Comparison of ENCODE assay signal across 34 cellular contexts in the genomic region with DNA sequence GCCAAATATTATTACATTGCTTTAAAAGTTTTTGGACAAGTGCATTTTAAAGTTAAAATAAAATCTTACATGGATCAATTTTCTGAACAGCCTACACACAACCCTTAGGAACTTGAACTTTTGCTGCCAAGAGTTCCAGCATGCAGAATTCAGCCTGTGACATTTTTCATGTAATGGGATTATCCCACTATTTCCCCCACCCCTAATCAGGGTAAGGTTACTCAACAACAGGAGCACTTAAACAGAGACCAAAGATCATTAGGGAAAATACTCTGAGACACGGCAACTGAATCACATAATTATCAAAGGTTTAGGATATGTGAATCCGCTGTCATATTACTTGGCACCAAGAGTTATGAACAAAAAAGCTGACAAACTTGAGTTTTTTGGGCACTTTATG. TPM values are rescaled to one million over a fixed set of nuclear protein-coding genes. Genes with fewer than 3 reads are reported as not detected.
"Had no signal": no experiment of that assay in that cellular context is flagged by ENCODE, and none has a peak within 500 bp of the region (broad histone marks: within the 10 kb centered on the region; RNA-seq: fewer than 3 reads in every experiment).

No MANE protein-coding gene starts in this region.

- H3K9me3 Mint-ChIP-seq: activated CD4-positive, alpha-beta memory T cell treated with anti-CD3 and anti-CD28 coated beads for 36 hours; activated CD4-positive, alpha-beta T cell treated with anti-CD3 and anti-CD28 coated beads, Interleukin-2, amount 10 ng/mL, durations not matched to agents 24 days and 14 days; activated CD8-positive, alpha-beta T cell treated with anti-CD3 and anti-CD28 coated beads for 36 hours; activated naive CD4-positive, alpha-beta T cell treated with anti-CD3 and anti-CD28 coated beads, Interleukin-2, amount 10 ng/mL, durations not matched to agents 7 days and 5 days; activated naive CD8-positive, alpha-beta T cell treated with anti-CD3 and anti-CD28 coated beads, Interleukin-2, amount 50 U/mL, for 24 hours; activated T-cell treated with anti-CD3 and anti-CD28 coated beads, Interleukin-2, amount 50 U/mL, for 24 hours; activated T-helper 2 cell treated with anti-CD3 and anti-CD28 coated beads, Interferon-gamma antibody, Interleukin-2, Interleukin-4, amounts not matched to agents 10 μg/mL and 5 μg/mL and 100 μg/mL, durations not matched to agents 14 hours and 24 hours and 36 hours; brain had no signal

- H3K4me1 ChIP-seq: ascending aorta had no signal

- H3K36me3 Mint-ChIP-seq: activated CD4-positive, alpha-beta memory T cell treated with anti-CD3 and anti-CD28 coated beads for 36 hours; activated naive CD4-positive, alpha-beta T cell treated with anti-CD3 and anti-CD28 coated beads, Interleukin-2, amount 10 ng/mL, durations not matched to agents 7 days and 5 days; activated naive CD4-positive, alpha-beta T cell treated with anti-CD3 and anti-CD28 coated beads, Interleukin-2, amount 50 U/mL, for 24 hours; activated naive CD8-positive, alpha-beta T cell; activated naive CD8-positive, alpha-beta T cell treated with anti-CD3 and anti-CD28 coated beads, Interleukin-2, amount 10 ng/mL, durations not matched to agents 7 days and 5 days; brain; T-cell had no signal

- H3K27ac ChIP-seq: ascending aorta, VCaP had no signal

- H3K9me3 ChIP-seq: ascending aorta had no signal

- DNase-seq: activated B cell treated with CpG ODN at 0.5 μM for 24 hours; activated CD4-positive, alpha-beta memory T cell treated with anti-CD3 and anti-CD28 coated beads for 36 hours; activated CD4-positive, alpha-beta T cell treated with anti-CD3 and anti-CD28 coated beads for 4 hours; activated CD4-positive, alpha-beta T cell treated with anti-CD3 and anti-CD28 coated beads, Interleukin-2, amount 10 ng/mL, durations not matched to agents 24 days and 14 days; activated CD4-positive, alpha-beta T cell treated with anti-CD3 and anti-CD28 coated beads, Interleukin-2, amount 50 U/mL, for 1 hour; activated CD4-positive, alpha-beta T cell treated with anti-CD3 and anti-CD28 coated beads, Interleukin-2, amount 50 U/mL, for 4 hours; activated CD4-positive, CD25-positive, alpha-beta regulatory T cell treated with anti-CD3 and anti-CD28 coated beads, Interleukin-2, amount 50 U/mL, for 72 hours; activated CD8-positive, alpha-beta memory T cell treated with anti-CD3 and anti-CD28 coated beads, Interleukin-2, amount 50 U/mL, for 4 hours; activated CD8-positive, alpha-beta T cell treated with anti-CD3 and anti-CD28 coated beads for 36 hours; activated effector memory CD4-positive, alpha-beta T cell treated with Interleukin-2 at 50 U/mL for 16 hours; activated gamma-delta T cell; activated naive CD4-positive, alpha-beta T cell treated with anti-CD3 and anti-CD28 coated beads, Interleukin-2, amount 10 ng/mL, durations not matched to agents 7 days and 5 days; activated naive CD4-positive, alpha-beta T cell treated with Interleukin-2 at 50 U/mL for 16 hours; activated naive CD8-positive, alpha-beta T cell treated with anti-CD3 and anti-CD28 coated beads, Interleukin-2, amount 10 ng/mL, durations not matched to agents 7 days and 5 days; activated naive CD8-positive, alpha-beta T cell treated with anti-CD3 and anti-CD28 coated beads, Interleukin-2, amount 50 U/mL, for 24 hours; activated T-cell treated with anti-CD3 and anti-CD28 coated beads, Interleukin-2, amount 50 U/mL, for 24 hours; activated T-cell treated with anti-CD3 and anti-CD28 coated beads, Interleukin-2, amount 50 U/mL, for 48 hours; amygdala; anterior cingulate cortex; central memory CD4-positive, alpha-beta T cell; T-cell; T-helper 17 cell; T-helper 9 cell had no signal

- H3K4me1 Mint-ChIP-seq: activated B cell treated with CpG ODN at 0.5 μM for 24 hours; activated CD4-positive, alpha-beta T cell treated with anti-CD3 and anti-CD28 coated beads, Interleukin-2, amount 10 ng/mL, durations not matched to agents 24 days and 14 days; activated naive CD4-positive, alpha-beta T cell treated with anti-CD3 and anti-CD28 coated beads, Interleukin-2, amount 10 ng/mL, durations not matched to agents 7 days and 5 days; activated naive CD4-positive, alpha-beta T cell treated with anti-CD3 and anti-CD28 coated beads, Interleukin-2, amount 50 U/mL, for 24 hours; activated naive CD8-positive, alpha-beta T cell treated with anti-CD3 and anti-CD28 coated beads, Interleukin-2, amount 10 ng/mL, durations not matched to agents 7 days and 5 days; activated naive CD8-positive, alpha-beta T cell treated with anti-CD3 and anti-CD28 coated beads, Interleukin-2, amount 50 U/mL, for 24 hours; brain; T-cell; T-helper 17 cell had no signal

- H3K4me3 Mint-ChIP-seq: activated B cell treated with CpG ODN at 0.5 μM for 24 hours; activated CD4-positive, alpha-beta memory T cell treated with anti-CD3 and anti-CD28 coated beads for 36 hours; activated CD4-positive, alpha-beta T cell treated with anti-CD3 and anti-CD28 coated beads, Interleukin-2, amount 10 ng/mL, durations not matched to agents 24 days and 14 days; activated CD8-positive, alpha-beta T cell treated with anti-CD3 and anti-CD28 coated beads for 36 hours; activated naive CD4-positive, alpha-beta T cell treated with anti-CD3 and anti-CD28 coated beads, Interleukin-2, amount 10 ng/mL, durations not matched to agents 7 days and 5 days; activated naive CD4-positive, alpha-beta T cell treated with anti-CD3 and anti-CD28 coated beads, Interleukin-2, amount 50 U/mL, for 24 hours; activated naive CD8-positive, alpha-beta T cell; activated naive CD8-positive, alpha-beta T cell treated with anti-CD3 and anti-CD28 coated beads, Interleukin-2, amount 10 ng/mL, durations not matched to agents 7 days and 5 days; activated naive CD8-positive, alpha-beta T cell treated with anti-CD3 and anti-CD28 coated beads, Interleukin-2, amount 50 U/mL, for 24 hours; activated T-cell treated with anti-CD3 and anti-CD28 coated beads, Interleukin-2, amount 50 U/mL, for 24 hours; brain; T-cell; T-helper 17 cell had no signal

- H3K4me3 ChIP-seq: ascending aorta had no signal

- H3K27me3 Mint-ChIP-seq: activated B cell treated with CpG ODN at 0.5 μM for 24 hours; activated CD4-positive, alpha-beta memory T cell treated with anti-CD3 and anti-CD28 coated beads for 36 hours; activated CD4-positive, alpha-beta T cell treated with anti-CD3 and anti-CD28 coated beads, Interleukin-2, amount 10 ng/mL, durations not matched to agents 24 days and 14 days; activated CD8-positive, alpha-beta T cell treated with anti-CD3 and anti-CD28 coated beads for 36 hours; activated naive CD4-positive, alpha-beta T cell treated with anti-CD3 and anti-CD28 coated beads, Interleukin-2, amount 10 ng/mL, durations not matched to agents 7 days and 5 days; activated naive CD4-positive, alpha-beta T cell treated with anti-CD3 and anti-CD28 coated beads, Interleukin-2, amount 50 U/mL, for 24 hours; activated naive CD8-positive, alpha-beta T cell treated with anti-CD3 and anti-CD28 coated beads, Interleukin-2, amount 10 ng/mL, durations not matched to agents 7 days and 5 days; activated naive CD8-positive, alpha-beta T cell treated with anti-CD3 and anti-CD28 coated beads, Interleukin-2, amount 50 U/mL, for 24 hours; activated T-cell treated with anti-CD3 and anti-CD28 coated beads, Interleukin-2, amount 50 U/mL, for 24 hours; brain; T-cell; T-helper 17 cell had no signal

- H3K27me3 ChIP-seq: ascending aorta had no signal

- H3K36me3 ChIP-seq: ascending aorta had no signal

- H3K27ac Mint-ChIP-seq: activated B cell treated with CpG ODN at 0.5 μM for 24 hours; activated CD4-positive, alpha-beta memory T cell treated with anti-CD3 and anti-CD28 coated beads for 36 hours; activated CD4-positive, alpha-beta T cell treated with anti-CD3 and anti-CD28 coated beads, Interleukin-2, amount 10 ng/mL, durations not matched to agents 24 days and 14 days; activated CD8-positive, alpha-beta T cell treated with anti-CD3 and anti-CD28 coated beads for 36 hours; activated naive CD4-positive, alpha-beta T cell treated with anti-CD3 and anti-CD28 coated beads, Interleukin-2, amount 10 ng/mL, durations not matched to agents 7 days and 5 days; activated naive CD4-positive, alpha-beta T cell treated with anti-CD3 and anti-CD28 coated beads, Interleukin-2, amount 50 U/mL, for 24 hours; activated naive CD8-positive, alpha-beta T cell; activated naive CD8-positive, alpha-beta T cell treated with anti-CD3 and anti-CD28 coated beads, Interleukin-2, amount 10 ng/mL, durations not matched to agents 7 days and 5 days; activated naive CD8-positive, alpha-beta T cell treated with anti-CD3 and anti-CD28 coated beads, Interleukin-2, amount 50 U/mL, for 24 hours; activated T-cell treated with anti-CD3 and anti-CD28 coated beads, Interleukin-2, amount 50 U/mL, for 24 hours; activated T-helper 2 cell treated with anti-CD3 and anti-CD28 coated beads, Interferon-gamma antibody, Interleukin-2, Interleukin-4, amounts not matched to agents 10 μg/mL and 5 μg/mL and 100 μg/mL, durations not matched to agents 14 hours and 24 hours and 36 hours; brain; T-cell; T-helper 17 cell had no signal

- ATAC-seq: activated CD8-positive, alpha-beta T cell treated with anti-CD3 and anti-CD28 coated beads for 36 hours; activated naive CD8-positive, alpha-beta T cell treated with anti-CD3 and anti-CD28 coated beads, Interleukin-2, amount 50 U/mL, for 24 hours; T-cell; T-helper 17 cell had no signal

RNA-seq across cellular contexts. Expression of a gene that starts 47.2 kb away (rescaled TPM):
- total RNA-seq: activated B cell treated with CpG ODN at 0.5 μM for 24 hours; activated CD4-positive, alpha-beta memory T cell treated with anti-CD3 and anti-CD28 coated beads for 36 hours; activated CD4-positive, alpha-beta T cell treated with anti-CD3 and anti-CD28 coated beads, Interleukin-2, amount 10 ng/mL, durations not matched to agents 24 days and 14 days; activated CD8-positive, alpha-beta memory T cell treated with anti-CD3 and anti-CD28 coated beads for 36 hours; activated CD8-positive, alpha-beta T cell treated with anti-CD3 and anti-CD28 coated beads for 36 hours; activated naive CD8-positive, alpha-beta T cell treated with anti-CD3 and anti-CD28 coated beads, Interleukin-2, amount 10 ng/mL, durations not matched to agents 7 days and 5 days; activated T-helper 2 cell treated with anti-CD3 and anti-CD28 coated beads, Interferon-gamma antibody, Interleukin-2, Interleukin-4, amounts not matched to agents 10 μg/mL and 5 μg/mL and 100 μg/mL, durations not matched to agents 14 hours and 24 hours and 36 hours; ascending aorta; cardiac septum; cerebellum; T-cell; T-helper 1 cell treated with Interleukin-12 subunit alpha and Interleukin-12 subunit beta and Interleukin-4 antibody, amounts not matched to agents 30 ng/mL and 1 ng/mL, for 36 hours; T-helper 17 cell; T-helper 2 cell treated with Interferon-gamma antibody and Interleukin-4, amounts not matched to agents 100 ng/mL and 5 ng/mL, for 36 hours had no signal
